ENCODE assay signal across 1 cellular context in the genomic region with DNA sequence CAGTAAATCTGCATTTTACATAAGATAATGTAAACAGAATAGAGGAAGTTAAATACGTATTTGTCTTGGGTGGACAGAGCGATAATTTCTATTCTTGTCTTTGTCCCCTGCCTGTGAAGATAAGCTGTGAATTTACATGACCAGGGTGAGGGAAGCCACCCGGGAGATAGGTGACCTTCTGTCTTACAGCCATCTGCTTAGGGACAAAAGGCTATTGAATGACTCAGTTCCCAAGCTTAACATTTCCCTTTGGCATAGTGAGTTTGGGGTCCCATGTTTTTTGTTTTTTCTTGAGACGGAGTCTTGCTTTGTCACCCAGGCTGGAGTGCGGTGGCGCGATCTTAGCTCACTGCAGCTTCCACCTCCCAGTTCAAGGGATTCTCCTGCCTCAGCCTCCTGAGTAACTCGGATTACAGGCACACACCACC.
TF ChIP-seq lines count a peak whose summit lies in the region.

No MANE protein-coding gene starts in this region.

TF ChIP-seq in K562, 482 proteins besides CTCF, POLR2A, EP300 and RAD21 (continued from another document):
- TF ChIP-seq, protein P1, sequence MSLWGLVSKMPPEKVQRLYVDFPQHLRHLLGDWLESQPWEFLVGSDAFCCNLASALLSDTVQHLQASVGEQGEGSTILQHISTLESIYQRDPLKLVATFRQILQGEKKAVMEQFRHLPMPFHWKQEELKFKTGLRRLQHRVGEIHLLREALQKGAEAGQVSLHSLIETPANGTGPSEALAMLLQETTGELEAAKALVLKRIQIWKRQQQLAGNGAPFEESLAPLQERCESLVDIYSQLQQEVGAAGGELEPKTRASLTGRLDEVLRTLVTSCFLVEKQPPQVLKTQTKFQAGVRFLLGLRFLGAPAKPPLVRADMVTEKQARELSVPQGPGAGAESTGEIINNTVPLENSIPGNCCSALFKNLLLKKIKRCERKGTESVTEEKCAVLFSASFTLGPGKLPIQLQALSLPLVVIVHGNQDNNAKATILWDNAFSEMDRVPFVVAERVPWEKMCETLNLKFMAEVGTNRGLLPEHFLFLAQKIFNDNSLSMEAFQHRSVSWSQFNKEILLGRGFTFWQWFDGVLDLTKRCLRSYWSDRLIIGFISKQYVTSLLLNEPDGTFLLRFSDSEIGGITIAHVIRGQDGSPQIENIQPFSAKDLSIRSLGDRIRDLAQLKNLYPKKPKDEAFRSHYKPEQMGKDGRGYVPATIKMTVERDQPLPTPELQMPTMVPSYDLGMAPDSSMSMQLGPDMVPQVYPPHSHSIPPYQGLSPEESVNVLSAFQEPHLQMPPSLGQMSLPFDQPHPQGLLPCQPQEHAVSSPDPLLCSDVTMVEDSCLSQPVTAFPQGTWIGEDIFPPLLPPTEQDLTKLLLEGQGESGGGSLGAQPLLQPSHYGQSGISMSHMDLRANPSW (CRISPR knock-in tag; IDR thresholded peaks at IDR 0.05), result no peak
- TF ChIP-seq ZNF197 (CRISPR knock-in tag; IDR thresholded peaks at IDR 0.05; ENCODE audit: low read depth) (no peak), ZNF165 (CRISPR knock-in tag; IDR thresholded peaks at IDR 0.05; ENCODE audit: borderline replicate concordance) (no peak), ZNF707 (CRISPR knock-in tag; conservative IDR thresholded peaks at IDR 0.05) (no peak), RBBP5 (IDR thresholded peaks at IDR 0.05; ENCODE audit: borderline replicate concordance, insufficient read depth, low read length, poor library complexity, severe bottlenecking) (no peak), GATAD2A (IDR thresholded peaks at IDR 0.05) (no peak), ZKSCAN8 (CRISPR knock-in tag; IDR thresholded peaks at IDR 0.05) (peak; percentile 56; the same call in 1 of the 2 replicates), ZNF444 (CRISPR knock-in tag; IDR thresholded peaks at IDR 0.05) (no peak; the same call in 1 of the 2 replicates), SMARCA4 (IDR thresholded peaks at IDR 0.05) (peak; percentile 91), CC2D1A (IDR thresholded peaks at IDR 0.05) (peak; percentile 76; the same call in 1 of the 2 replicates), BHLHE40 (IDR thresholded peaks at IDR 0.05; ENCODE audit: low read length) (peak; percentile 42; the same call in 1 of the 2 replicates), NONO (IDR thresholded peaks at IDR 0.05; ENCODE audit: low read depth in 2 of 2, low read length in 1 of 2) (no peak), TAF9B (IDR thresholded peaks at IDR 0.05; ENCODE audit: partially characterized antibody) (no peak), HLTF (IDR thresholded peaks at IDR 0.05) (no peak), SMARCE1 (IDR thresholded peaks at IDR 0.05) (peak; percentile 85), ZNF561 (CRISPR knock-in tag; conservative IDR thresholded peaks at IDR 0.05) (no peak), SNIP1 (IDR thresholded peaks at IDR 0.05; ENCODE audit: low read depth) (no peak), HNRNPH1 (optimal IDR thresholded peaks at IDR 0.05; ENCODE audit: low read depth, low read length) (no peak), ZNF551 (CRISPR knock-in tag; IDR thresholded peaks at IDR 0.05) (no peak), GTF2F1 (IDR thresholded peaks at IDR 0.05; ENCODE audit: low read depth, low read length) (no peak), ZNF212 (CRISPR knock-in tag; IDR thresholded peaks at IDR 0.05) (no peak), RBM17 (IDR thresholded peaks at IDR 0.05; ENCODE audit: borderline replicate concordance, low read depth, low read length) (no peak), CBX8 (IDR thresholded peaks at IDR 0.05; ENCODE audit: borderline replicate concordance, extremely low read depth, low read depth, low read length, poor library complexity, severe bottlenecking) (no peak)
- TF ChIP-seq, protein P2, sequence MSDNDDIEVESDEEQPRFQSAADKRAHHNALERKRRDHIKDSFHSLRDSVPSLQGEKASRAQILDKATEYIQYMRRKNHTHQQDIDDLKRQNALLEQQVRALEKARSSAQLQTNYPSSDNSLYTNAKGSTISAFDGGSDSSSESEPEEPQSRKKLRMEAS (CRISPR knock-in tag; IDR thresholded peaks at IDR 0.05), result peak; percentile 38; the same call in 1 of the 2 replicates
- TF ChIP-seq, protein P3, sequence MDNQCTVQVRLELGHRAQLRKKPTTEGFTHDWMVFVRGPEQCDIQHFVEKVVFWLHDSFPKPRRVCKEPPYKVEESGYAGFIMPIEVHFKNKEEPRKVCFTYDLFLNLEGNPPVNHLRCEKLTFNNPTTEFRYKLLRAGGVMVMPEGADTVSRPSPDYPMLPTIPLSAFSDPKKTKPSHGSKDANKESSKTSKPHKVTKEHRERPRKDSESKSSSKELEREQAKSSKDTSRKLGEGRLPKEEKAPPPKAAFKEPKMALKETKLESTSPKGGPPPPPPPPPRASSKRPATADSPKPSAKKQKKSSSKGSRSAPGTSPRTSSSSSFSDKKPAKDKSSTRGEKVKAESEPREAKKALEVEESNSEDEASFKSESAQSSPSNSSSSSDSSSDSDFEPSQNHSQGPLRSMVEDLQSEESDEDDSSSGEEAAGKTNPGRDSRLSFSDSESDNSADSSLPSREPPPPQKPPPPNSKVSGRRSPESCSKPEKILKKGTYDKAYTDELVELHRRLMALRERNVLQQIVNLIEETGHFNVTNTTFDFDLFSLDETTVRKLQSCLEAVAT (IDR thresholded peaks at IDR 0.05), result no peak
- TF ChIP-seq, protein P4, sequence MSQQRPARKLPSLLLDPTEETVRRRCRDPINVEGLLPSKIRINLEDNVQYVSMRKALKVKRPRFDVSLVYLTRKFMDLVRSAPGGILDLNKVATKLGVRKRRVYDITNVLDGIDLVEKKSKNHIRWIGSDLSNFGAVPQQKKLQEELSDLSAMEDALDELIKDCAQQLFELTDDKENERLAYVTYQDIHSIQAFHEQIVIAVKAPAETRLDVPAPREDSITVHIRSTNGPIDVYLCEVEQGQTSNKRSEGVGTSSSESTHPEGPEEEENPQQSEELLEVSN (IDR thresholded peaks at IDR 0.05; ENCODE audit: borderline replicate concordance in 1 of 2, extremely low read depth in 1 of 2, insufficient read depth in 1 of 2, insufficient read length in 1 of 2, low read depth in 1 of 2, low read length in 1 of 2, poor library complexity in 1 of 2, severe bottlenecking in 1 of 2), result no peak
- TF ChIP-seq, protein P5, sequence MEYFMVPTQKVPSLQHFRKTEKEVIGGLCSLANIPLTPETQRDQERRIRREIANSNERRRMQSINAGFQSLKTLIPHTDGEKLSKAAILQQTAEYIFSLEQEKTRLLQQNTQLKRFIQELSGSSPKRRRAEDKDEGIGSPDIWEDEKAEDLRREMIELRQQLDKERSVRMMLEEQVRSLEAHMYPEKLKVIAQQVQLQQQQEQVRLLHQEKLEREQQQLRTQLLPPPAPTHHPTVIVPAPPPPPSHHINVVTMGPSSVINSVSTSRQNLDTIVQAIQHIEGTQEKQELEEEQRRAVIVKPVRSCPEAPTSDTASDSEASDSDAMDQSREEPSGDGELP (CRISPR knock-in tag; IDR thresholded peaks at IDR 0.05; ENCODE audit: borderline replicate concordance), result peak; percentile 47
- TF ChIP-seq, protein P6, sequence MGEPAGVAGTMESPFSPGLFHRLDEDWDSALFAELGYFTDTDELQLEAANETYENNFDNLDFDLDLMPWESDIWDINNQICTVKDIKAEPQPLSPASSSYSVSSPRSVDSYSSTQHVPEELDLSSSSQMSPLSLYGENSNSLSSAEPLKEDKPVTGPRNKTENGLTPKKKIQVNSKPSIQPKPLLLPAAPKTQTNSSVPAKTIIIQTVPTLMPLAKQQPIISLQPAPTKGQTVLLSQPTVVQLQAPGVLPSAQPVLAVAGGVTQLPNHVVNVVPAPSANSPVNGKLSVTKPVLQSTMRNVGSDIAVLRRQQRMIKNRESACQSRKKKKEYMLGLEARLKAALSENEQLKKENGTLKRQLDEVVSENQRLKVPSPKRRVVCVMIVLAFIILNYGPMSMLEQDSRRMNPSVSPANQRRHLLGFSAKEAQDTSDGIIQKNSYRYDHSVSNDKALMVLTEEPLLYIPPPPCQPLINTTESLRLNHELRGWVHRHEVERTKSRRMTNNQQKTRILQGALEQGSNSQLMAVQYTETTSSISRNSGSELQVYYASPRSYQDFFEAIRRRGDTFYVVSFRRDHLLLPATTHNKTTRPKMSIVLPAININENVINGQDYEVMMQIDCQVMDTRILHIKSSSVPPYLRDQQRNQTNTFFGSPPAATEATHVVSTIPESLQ (CRISPR knock-in tag; IDR thresholded peaks at IDR 0.05), result 0 out of 2 replicates have a peak, but pooled peaks have one; percentile 11
- TF ChIP-seq, protein P7, sequence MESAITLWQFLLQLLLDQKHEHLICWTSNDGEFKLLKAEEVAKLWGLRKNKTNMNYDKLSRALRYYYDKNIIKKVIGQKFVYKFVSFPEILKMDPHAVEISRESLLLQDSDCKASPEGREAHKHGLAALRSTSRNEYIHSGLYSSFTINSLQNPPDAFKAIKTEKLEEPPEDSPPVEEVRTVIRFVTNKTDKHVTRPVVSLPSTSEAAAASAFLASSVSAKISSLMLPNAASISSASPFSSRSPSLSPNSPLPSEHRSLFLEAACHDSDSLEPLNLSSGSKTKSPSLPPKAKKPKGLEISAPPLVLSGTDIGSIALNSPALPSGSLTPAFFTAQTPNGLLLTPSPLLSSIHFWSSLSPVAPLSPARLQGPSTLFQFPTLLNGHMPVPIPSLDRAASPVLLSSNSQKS (CRISPR knock-in tag; IDR thresholded peaks at IDR 0.05), result no peak
- TF ChIP-seq, protein P8, sequence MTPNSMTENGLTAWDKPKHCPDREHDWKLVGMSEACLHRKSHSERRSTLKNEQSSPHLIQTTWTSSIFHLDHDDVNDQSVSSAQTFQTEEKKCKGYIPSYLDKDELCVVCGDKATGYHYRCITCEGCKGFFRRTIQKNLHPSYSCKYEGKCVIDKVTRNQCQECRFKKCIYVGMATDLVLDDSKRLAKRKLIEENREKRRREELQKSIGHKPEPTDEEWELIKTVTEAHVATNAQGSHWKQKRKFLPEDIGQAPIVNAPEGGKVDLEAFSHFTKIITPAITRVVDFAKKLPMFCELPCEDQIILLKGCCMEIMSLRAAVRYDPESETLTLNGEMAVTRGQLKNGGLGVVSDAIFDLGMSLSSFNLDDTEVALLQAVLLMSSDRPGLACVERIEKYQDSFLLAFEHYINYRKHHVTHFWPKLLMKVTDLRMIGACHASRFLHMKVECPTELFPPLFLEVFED (CRISPR knock-in tag; conservative IDR thresholded peaks at IDR 0.05), result no peak
- TF ChIP-seq, protein P9, sequence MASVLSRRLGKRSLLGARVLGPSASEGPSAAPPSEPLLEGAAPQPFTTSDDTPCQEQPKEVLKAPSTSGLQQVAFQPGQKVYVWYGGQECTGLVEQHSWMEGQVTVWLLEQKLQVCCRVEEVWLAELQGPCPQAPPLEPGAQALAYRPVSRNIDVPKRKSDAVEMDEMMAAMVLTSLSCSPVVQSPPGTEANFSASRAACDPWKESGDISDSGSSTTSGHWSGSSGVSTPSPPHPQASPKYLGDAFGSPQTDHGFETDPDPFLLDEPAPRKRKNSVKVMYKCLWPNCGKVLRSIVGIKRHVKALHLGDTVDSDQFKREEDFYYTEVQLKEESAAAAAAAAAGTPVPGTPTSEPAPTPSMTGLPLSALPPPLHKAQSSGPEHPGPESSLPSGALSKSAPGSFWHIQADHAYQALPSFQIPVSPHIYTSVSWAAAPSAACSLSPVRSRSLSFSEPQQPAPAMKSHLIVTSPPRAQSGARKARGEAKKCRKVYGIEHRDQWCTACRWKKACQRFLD (CRISPR knock-in tag; IDR thresholded peaks at IDR 0.05), result peak; percentile 85; the same call in 1 of the 2 replicates
- TF ChIP-seq, protein P10, sequence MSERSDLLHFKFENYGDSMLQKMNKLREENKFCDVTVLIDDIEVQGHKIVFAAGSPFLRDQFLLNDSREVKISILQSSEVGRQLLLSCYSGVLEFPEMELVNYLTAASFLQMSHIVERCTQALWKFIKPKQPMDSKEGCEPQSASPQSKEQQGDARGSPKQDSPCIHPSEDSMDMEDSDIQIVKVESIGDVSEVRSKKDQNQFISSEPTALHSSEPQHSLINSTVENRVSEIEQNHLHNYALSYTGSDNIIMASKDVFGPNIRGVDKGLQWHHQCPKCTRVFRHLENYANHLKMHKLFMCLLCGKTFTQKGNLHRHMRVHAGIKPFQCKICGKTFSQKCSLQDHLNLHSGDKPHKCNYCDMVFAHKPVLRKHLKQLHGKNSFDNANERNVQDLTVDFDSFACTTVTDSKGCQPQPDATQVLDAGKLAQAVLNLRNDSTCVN (CRISPR knock-in tag; IDR thresholded peaks at IDR 0.05), result no peak
- TF ChIP-seq, protein P11, sequence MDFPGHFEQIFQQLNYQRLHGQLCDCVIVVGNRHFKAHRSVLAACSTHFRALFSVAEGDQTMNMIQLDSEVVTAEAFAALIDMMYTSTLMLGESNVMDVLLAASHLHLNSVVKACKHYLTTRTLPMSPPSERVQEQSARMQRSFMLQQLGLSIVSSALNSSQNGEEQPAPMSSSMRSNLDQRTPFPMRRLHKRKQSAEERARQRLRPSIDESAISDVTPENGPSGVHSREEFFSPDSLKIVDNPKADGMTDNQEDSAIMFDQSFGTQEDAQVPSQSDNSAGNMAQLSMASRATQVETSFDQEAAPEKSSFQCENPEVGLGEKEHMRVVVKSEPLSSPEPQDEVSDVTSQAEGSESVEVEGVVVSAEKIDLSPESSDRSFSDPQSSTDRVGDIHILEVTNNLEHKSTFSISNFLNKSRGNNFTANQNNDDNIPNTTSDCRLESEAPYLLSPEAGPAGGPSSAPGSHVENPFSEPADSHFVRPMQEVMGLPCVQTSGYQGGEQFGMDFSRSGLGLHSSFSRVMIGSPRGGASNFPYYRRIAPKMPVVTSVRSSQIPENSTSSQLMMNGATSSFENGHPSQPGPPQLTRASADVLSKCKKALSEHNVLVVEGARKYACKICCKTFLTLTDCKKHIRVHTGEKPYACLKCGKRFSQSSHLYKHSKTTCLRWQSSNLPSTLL (IDR thresholded peaks at IDR 0.05), result no peak
